1 cellular context compared by ENCODE assay signal in the genomic region with DNA sequence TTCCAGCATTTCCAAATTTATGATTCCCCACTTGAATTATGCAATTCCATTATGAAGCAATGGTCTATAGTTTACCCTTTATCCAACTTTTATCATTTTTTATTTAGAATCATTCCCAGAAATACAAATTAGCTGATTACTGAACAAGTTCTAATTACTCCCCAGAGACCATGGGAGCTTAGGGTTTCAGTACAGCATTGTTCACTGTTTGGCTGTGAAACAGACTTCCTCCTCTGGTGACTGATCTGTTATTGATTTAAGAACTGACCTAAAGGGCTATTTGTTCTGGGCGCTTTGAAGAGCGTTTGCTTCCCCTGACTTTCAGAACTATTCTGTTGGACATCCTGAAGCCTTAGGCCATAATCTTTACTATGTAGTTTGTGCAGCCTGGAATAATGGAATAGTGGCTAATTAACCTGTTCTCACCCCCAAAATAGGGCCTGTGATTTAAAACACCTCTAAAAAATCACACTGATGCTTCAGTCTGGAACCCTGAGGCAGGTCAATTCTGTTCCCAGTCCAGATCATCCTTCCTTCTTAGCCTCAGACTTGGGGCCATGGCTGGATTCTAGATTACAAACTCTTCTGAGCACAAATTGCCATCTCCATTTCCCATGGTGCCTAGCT.
TF ChIP-seq lines count a peak whose summit lies in the region.

No MANE protein-coding gene starts in this region.

TF ChIP-seq in HepG2, 621 proteins besides CTCF, POLR2A, EP300 and RAD21 (continued from another document and continues in another):
- TF ChIP-seq, protein P1, sequence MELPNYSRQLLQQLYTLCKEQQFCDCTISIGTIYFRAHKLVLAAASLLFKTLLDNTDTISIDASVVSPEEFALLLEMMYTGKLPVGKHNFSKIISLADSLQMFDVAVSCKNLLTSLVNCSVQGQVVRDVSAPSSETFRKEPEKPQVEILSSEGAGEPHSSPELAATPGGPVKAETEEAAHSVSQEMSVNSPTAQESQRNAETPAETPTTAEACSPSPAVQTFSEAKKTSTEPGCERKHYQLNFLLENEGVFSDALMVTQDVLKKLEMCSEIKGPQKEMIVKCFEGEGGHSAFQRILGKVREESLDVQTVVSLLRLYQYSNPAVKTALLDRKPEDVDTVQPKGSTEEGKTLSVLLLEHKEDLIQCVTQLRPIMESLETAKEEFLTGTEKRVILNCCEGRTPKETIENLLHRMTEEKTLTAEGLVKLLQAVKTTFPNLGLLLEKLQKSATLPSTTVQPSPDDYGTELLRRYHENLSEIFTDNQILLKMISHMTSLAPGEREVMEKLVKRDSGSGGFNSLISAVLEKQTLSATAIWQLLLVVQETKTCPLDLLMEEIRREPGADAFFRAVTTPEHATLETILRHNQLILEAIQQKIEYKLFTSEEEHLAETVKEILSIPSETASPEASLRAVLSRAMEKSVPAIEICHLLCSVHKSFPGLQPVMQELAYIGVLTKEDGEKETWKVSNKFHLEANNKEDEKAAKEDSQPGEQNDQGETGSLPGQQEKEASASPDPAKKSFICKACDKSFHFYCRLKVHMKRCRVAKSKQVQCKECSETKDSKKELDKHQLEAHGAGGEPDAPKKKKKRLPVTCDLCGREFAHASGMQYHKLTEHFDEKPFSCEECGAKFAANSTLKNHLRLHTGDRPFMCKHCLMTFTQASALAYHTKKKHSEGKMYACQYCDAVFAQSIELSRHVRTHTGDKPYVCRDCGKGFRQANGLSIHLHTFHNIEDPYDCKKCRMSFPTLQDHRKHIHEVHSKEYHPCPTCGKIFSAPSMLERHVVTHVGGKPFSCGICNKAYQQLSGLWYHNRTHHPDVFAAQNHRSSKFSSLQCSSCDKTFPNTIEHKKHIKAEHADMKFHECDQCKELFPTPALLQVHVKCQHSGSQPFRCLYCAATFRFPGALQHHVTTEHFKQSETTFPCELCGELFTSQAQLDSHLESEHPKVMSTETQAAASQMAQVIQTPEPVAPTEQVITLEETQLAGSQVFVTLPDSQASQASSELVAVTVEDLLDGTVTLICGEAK (IDR thresholded peaks at IDR 0.05) = no peak
- TF ChIP-seq, protein P1 (CRISPR knock-in tag; IDR thresholded peaks at IDR 0.05) = no peak
- TF ChIP-seq ZNF768 (CRISPR knock-in tag; IDR thresholded peaks at IDR 0.05) (no peak), ZNF792 (CRISPR knock-in tag; IDR thresholded peaks at IDR 0.05) (0 out of 2 replicates have a peak, but pooled peaks have one; percentile 74), ZNF724P (CRISPR knock-in tag; IDR thresholded peaks at IDR 0.05; ENCODE audit: borderline replicate concordance) (no peak), ZNF850 (CRISPR knock-in tag; conservative IDR thresholded peaks at IDR 0.05) (no peak), SP1 (IDR thresholded peaks at IDR 0.05) (no peak), SP1 (CRISPR knock-in tag; IDR thresholded peaks at IDR 0.05) (no peak), SOX13 (IDR thresholded peaks at IDR 0.05) (peak; percentile 78), SOX13 (CRISPR knock-in tag; conservative IDR thresholded peaks at IDR 0.05 in 1 of 2, IDR thresholded peaks at IDR 0.05 in 1 of 2) (peak in 1 of 2 experiments; percentile 95; a peak in 2 of 4 replicates), FOXK2 (IDR thresholded peaks at IDR 0.05) (no peak), MZF1 (CRISPR knock-in tag; IDR thresholded peaks at IDR 0.05; ENCODE audit: borderline replicate concordance) (no peak), NFYB (CRISPR knock-in tag; IDR thresholded peaks at IDR 0.05) (no peak), ZNF879 (CRISPR knock-in tag; IDR thresholded peaks at IDR 0.05) (no peak), ZNF546 (CRISPR knock-in tag; conservative IDR thresholded peaks at IDR 0.05) (no peak), ZNF543 (CRISPR knock-in tag; IDR thresholded peaks at IDR 0.05) (no peak), KMT2A (CRISPR knock-in tag; IDR thresholded peaks at IDR 0.05) (no peak), CEBPG (CRISPR knock-in tag; IDR thresholded peaks at IDR 0.05) (peak; percentile 40), MAFF (IDR thresholded peaks at IDR 0.05; ENCODE audit: low read depth, low read length) (no peak), RFX3 (CRISPR knock-in tag; IDR thresholded peaks at IDR 0.05) (no peak), ZFP1 (CRISPR knock-in tag; IDR thresholded peaks at IDR 0.05) (0 out of 2 replicates have a peak, but pooled peaks have one; percentile 42), KLF15 (CRISPR knock-in tag; IDR thresholded peaks at IDR 0.05; ENCODE audit: borderline replicate concordance) (no peak), TBX2 (CRISPR knock-in tag; IDR thresholded peaks at IDR 0.05; ENCODE audit: borderline replicate concordance) (peak; percentile 99), ZBTB7B (CRISPR knock-in tag; IDR thresholded peaks at IDR 0.05) (0 out of 2 replicates have a peak, but pooled peaks have one; percentile 20), HMG20A (CRISPR knock-in tag; IDR thresholded peaks at IDR 0.05; ENCODE audit: borderline replicate concordance) (peak; percentile 88), ZNF841 (CRISPR knock-in tag; IDR thresholded peaks at IDR 0.05; ENCODE audit: borderline replicate concordance) (no peak), ZNF451 (CRISPR knock-in tag; IDR thresholded peaks at IDR 0.05) (no peak)
- TF ChIP-seq, protein P2, sequence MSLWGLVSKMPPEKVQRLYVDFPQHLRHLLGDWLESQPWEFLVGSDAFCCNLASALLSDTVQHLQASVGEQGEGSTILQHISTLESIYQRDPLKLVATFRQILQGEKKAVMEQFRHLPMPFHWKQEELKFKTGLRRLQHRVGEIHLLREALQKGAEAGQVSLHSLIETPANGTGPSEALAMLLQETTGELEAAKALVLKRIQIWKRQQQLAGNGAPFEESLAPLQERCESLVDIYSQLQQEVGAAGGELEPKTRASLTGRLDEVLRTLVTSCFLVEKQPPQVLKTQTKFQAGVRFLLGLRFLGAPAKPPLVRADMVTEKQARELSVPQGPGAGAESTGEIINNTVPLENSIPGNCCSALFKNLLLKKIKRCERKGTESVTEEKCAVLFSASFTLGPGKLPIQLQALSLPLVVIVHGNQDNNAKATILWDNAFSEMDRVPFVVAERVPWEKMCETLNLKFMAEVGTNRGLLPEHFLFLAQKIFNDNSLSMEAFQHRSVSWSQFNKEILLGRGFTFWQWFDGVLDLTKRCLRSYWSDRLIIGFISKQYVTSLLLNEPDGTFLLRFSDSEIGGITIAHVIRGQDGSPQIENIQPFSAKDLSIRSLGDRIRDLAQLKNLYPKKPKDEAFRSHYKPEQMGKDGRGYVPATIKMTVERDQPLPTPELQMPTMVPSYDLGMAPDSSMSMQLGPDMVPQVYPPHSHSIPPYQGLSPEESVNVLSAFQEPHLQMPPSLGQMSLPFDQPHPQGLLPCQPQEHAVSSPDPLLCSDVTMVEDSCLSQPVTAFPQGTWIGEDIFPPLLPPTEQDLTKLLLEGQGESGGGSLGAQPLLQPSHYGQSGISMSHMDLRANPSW (CRISPR knock-in tag; IDR thresholded peaks at IDR 0.05; ENCODE audit: borderline replicate concordance) = no peak
- TF ChIP-seq, protein P3, sequence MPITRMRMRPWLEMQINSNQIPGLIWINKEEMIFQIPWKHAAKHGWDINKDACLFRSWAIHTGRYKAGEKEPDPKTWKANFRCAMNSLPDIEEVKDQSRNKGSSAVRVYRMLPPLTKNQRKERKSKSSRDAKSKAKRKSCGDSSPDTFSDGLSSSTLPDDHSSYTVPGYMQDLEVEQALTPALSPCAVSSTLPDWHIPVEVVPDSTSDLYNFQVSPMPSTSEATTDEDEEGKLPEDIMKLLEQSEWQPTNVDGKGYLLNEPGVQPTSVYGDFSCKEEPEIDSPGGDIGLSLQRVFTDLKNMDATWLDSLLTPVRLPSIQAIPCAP (CRISPR knock-in tag; IDR thresholded peaks at IDR 0.05; ENCODE audit: low read depth) = no peak
- TF ChIP-seq, protein P4, sequence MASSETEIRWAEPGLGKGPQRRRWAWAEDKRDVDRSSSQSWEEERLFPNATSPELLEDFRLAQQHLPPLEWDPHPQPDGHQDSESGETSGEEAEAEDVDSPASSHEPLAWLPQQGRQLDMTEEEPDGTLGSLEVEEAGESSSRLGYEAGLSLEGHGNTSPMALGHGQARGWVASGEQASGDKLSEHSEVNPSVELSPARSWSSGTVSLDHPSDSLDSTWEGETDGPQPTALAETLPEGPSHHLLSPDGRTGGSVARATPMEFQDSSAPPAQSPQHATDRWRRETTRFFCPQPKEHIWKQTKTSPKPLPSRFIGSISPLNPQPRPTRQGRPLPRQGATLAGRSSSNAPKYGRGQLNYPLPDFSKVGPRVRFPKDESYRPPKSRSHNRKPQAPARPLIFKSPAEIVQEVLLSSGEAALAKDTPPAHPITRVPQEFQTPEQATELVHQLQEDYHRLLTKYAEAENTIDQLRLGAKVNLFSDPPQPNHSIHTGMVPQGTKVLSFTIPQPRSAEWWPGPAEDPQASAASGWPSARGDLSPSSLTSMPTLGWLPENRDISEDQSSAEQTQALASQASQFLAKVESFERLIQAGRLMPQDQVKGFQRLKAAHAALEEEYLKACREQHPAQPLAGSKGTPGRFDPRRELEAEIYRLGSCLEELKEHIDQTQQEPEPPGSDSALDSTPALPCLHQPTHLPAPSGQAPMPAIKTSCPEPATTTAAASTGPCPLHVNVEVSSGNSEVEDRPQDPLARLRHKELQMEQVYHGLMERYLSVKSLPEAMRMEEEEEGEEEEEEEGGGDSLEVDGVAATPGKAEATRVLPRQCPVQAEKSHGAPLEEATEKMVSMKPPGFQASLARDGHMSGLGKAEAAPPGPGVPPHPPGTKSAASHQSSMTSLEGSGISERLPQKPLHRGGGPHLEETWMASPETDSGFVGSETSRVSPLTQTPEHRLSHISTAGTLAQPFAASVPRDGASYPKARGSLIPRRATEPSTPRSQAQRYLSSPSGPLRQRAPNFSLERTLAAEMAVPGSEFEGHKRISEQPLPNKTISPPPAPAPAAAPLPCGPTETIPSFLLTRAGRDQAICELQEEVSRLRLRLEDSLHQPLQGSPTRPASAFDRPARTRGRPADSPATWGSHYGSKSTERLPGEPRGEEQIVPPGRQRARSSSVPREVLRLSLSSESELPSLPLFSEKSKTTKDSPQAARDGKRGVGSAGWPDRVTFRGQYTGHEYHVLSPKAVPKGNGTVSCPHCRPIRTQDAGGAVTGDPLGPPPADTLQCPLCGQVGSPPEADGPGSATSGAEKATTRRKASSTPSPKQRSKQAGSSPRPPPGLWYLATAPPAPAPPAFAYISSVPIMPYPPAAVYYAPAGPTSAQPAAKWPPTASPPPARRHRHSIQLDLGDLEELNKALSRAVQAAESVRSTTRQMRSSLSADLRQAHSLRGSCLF (CRISPR knock-in tag; IDR thresholded peaks at IDR 0.05; ENCODE audit: borderline replicate concordance) = no peak
- TF ChIP-seq, protein P5, sequence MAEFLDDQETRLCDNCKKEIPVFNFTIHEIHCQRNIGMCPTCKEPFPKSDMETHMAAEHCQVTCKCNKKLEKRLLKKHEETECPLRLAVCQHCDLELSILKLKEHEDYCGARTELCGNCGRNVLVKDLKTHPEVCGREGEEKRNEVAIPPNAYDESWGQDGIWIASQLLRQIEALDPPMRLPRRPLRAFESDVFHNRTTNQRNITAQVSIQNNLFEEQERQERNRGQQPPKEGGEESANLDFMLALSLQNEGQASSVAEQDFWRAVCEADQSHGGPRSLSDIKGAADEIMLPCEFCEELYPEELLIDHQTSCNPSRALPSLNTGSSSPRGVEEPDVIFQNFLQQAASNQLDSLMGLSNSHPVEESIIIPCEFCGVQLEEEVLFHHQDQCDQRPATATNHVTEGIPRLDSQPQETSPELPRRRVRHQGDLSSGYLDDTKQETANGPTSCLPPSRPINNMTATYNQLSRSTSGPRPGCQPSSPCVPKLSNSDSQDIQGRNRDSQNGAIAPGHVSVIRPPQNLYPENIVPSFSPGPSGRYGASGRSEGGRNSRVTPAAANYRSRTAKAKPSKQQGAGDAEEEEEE (CRISPR knock-in tag; IDR thresholded peaks at IDR 0.05; ENCODE audit: borderline replicate concordance) = no peak
- TF ChIP-seq, protein P6, sequence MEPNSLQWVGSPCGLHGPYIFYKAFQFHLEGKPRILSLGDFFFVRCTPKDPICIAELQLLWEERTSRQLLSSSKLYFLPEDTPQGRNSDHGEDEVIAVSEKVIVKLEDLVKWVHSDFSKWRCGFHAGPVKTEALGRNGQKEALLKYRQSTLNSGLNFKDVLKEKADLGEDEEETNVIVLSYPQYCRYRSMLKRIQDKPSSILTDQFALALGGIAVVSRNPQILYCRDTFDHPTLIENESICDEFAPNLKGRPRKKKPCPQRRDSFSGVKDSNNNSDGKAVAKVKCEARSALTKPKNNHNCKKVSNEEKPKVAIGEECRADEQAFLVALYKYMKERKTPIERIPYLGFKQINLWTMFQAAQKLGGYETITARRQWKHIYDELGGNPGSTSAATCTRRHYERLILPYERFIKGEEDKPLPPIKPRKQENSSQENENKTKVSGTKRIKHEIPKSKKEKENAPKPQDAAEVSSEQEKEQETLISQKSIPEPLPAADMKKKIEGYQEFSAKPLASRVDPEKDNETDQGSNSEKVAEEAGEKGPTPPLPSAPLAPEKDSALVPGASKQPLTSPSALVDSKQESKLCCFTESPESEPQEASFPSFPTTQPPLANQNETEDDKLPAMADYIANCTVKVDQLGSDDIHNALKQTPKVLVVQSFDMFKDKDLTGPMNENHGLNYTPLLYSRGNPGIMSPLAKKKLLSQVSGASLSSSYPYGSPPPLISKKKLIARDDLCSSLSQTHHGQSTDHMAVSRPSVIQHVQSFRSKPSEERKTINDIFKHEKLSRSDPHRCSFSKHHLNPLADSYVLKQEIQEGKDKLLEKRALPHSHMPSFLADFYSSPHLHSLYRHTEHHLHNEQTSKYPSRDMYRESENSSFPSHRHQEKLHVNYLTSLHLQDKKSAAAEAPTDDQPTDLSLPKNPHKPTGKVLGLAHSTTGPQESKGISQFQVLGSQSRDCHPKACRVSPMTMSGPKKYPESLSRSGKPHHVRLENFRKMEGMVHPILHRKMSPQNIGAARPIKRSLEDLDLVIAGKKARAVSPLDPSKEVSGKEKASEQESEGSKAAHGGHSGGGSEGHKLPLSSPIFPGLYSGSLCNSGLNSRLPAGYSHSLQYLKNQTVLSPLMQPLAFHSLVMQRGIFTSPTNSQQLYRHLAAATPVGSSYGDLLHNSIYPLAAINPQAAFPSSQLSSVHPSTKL (CRISPR knock-in tag; IDR thresholded peaks at IDR 0.05) = peak; percentile 91
